In the genomic region with DNA sequence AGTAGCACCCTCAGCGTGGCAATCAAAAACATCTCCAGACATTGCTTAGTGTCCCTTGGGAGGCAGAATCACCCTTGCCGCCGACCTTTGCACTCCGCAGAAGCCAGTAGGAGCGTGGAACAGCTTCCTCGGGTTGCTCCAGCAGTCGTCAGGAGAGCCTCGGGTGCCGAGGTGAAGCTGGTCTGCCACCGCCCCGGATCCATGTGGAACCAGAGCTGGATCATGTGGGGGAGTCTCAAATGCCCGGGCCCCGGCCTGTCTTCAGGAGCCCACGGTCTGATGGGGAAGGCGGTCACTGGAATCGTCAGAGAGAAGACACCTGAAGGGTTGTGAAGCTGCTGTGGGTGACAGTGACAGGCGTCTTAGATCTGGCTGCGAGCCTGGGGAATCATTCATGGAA, we compare ENCODE assay signal across 25 cellular contexts.
"Had no signal": no experiment of that assay in that cellular context is flagged by ENCODE, and none has a peak within 500 bp of the region (broad histone marks: within the 10 kb centered on the region; RNA-seq: fewer than 3 reads in every experiment).

No MANE protein-coding gene starts in this region.

- H3K9me3 ChIP-seq: ascending aorta, esophagus muscularis mucosa, heart left ventricle, neutrophil, pancreas, right atrium auricular region, suprapubic skin, tibial nerve had no signal

- H3K4me3 ChIP-seq: ascending aorta, esophagus muscularis mucosa, heart left ventricle, lung, pancreas, right atrium auricular region, SK-N-MC, suprapubic skin, tibial nerve had no signal

- H3K36me3 ChIP-seq: pancreas, right atrium auricular region had no signal

- H3K27ac Mint-ChIP-seq: activated CD8-positive, alpha-beta memory T cell treated with anti-CD3 and anti-CD28 coated beads, Interleukin-2, amount 10 ng/mL, durations not matched to agents 7 days and 5 days; activated CD8-positive, alpha-beta T cell treated with anti-CD3 and anti-CD28 coated beads, Interleukin-2, amount 10 ng/mL, durations not matched to agents 7 days and 5 days; activated naive CD8-positive, alpha-beta T cell; natural killer cell had no signal

- H3K27me3 Mint-ChIP-seq: activated CD8-positive, alpha-beta memory T cell treated with anti-CD3 and anti-CD28 coated beads, Interleukin-2, amount 10 ng/mL, durations not matched to agents 7 days and 5 days; activated naive CD8-positive, alpha-beta T cell; brain had no signal

- DNase-seq: activated CD8-positive, alpha-beta memory T cell treated with anti-CD3 and anti-CD28 coated beads, Interleukin-2, amount 10 ng/mL, durations not matched to agents 7 days and 5 days; activated CD8-positive, alpha-beta T cell treated with anti-CD3 and anti-CD28 coated beads, Interleukin-2, amount 10 ng/mL, durations not matched to agents 7 days and 5 days; activated effector memory CD4-positive, alpha-beta T cell treated with Interleukin-2 at 50 U/mL for 16 hours; activated naive CD4-positive, alpha-beta T cell treated with Interleukin-2 at 50 U/mL for 16 hours; caudate nucleus; endodermal cell; foreskin keratinocyte; heart left ventricle; mesendoderm; natural killer cell; stimulated activated CD4-positive, alpha-beta T cell treated with anti-CD3 and anti-CD28 coated beads, Interleukin-15, amount 100 ng/mL, for 24 hours; stimulated activated CD4-positive, alpha-beta T cell treated with anti-CD3 and anti-CD28 coated beads, Interleukin-2, amount 100 ng/mL, for 24 hours; stimulated activated naive CD4-positive, alpha-beta T cell; T-helper 9 cell had no signal

- H3K4me1 Mint-ChIP-seq: activated CD8-positive, alpha-beta memory T cell treated with anti-CD3 and anti-CD28 coated beads, Interleukin-2, amount 10 ng/mL, durations not matched to agents 7 days and 5 days; natural killer cell had no signal

- H3K27ac ChIP-seq: ascending aorta, esophagus muscularis mucosa, foreskin keratinocyte, heart left ventricle, neutrophil, pancreas, right atrium auricular region, SK-N-MC, suprapubic skin, tibial nerve had no signal

- ATAC-seq: activated CD8-positive, alpha-beta memory T cell treated with anti-CD3 and anti-CD28 coated beads, Interleukin-2, amount 10 ng/mL, durations not matched to agents 7 days and 5 days; activated CD8-positive, alpha-beta T cell treated with anti-CD3 and anti-CD28 coated beads, Interleukin-2, amount 10 ng/mL, durations not matched to agents 7 days and 5 days; foreskin keratinocyte; heart left ventricle; natural killer cell; pancreas had no signal

- H3K4me3 Mint-ChIP-seq: activated CD8-positive, alpha-beta memory T cell treated with anti-CD3 and anti-CD28 coated beads, Interleukin-2, amount 10 ng/mL, durations not matched to agents 7 days and 5 days; activated CD8-positive, alpha-beta T cell treated with anti-CD3 and anti-CD28 coated beads, Interleukin-2, amount 10 ng/mL, durations not matched to agents 7 days and 5 days; activated naive CD8-positive, alpha-beta T cell; brain; endodermal cell; natural killer cell had no signal

- H3K4me1 ChIP-seq: ascending aorta, esophagus muscularis mucosa, foreskin keratinocyte, pancreas, suprapubic skin, tibial nerve had no signal

- H3K36me3 Mint-ChIP-seq: natural killer cell had no signal

- H3K27me3 ChIP-seq: ascending aorta, esophagus muscularis mucosa, foreskin keratinocyte, heart left ventricle, neutrophil, pancreas, right atrium auricular region, suprapubic skin, tibial nerve had no signal

- H3K9me3 Mint-ChIP-seq: brain, endodermal cell, natural killer cell had no signal
